Comparison of ENCODE assay signal across 12 cellular contexts in genomic region chr6:162857321-162857720, GRCh38.
DNase-seq lines count a peak whose midpoint lies in the region; ATAC-seq and TF ChIP-seq lines count a peak whose summit lies in the region.
"Had no signal": no experiment of that assay in that cellular context is flagged by ENCODE, and none has a peak within 500 bp of the region (broad histone marks: within the 10 kb centered on the region; RNA-seq: fewer than 3 reads in every experiment).

No MANE protein-coding gene starts in this region.

- H3K4me3 ChIP-seq in adrenal gland (peak overlapping the region in 1 of 4 donors; percentile 38), left ventricle myocardium inferior (peak overlapping the region; percentile 54), rectal smooth muscle tissue (ENCODE audit: low read length) (peak overlapping the region; percentile 38)

- H3K14ac ChIP-seq in H9 (ENCODE audit: insufficient read depth, low read length), result no peak overlapping the region

- no peak overlapping the region for H2BK12ac ChIP-seq in H9 (ENCODE audit: insufficient read length, low read depth, low read length)

- H2BK120ac ChIP-seq in H9 (ENCODE audit: low read depth, low read length, poor library complexity, severe bottlenecking), result no peak overlapping the region

- no peak overlapping the region for H2BK15ac ChIP-seq in H9 (ENCODE audit: low read depth, low read length)

- H2AFZ ChIP-seq in H9 (ENCODE audit: low read length), result no peak overlapping the region

- no peak overlapping the region for H3K4ac ChIP-seq in H9 (ENCODE audit: low read depth, low read length)

- no peak overlapping the region for H3K18ac ChIP-seq in H9 (ENCODE audit: insufficient read length, low read depth, low read length)

- no peak overlapping the region for H2AK5ac ChIP-seq in H9 (ENCODE audit: insufficient read length, low read length)

- H3K79me2 ChIP-seq in H9 (ENCODE audit: insufficient read depth, low read length), result no peaks in the 10 kb centered on the region

- no peaks in the 10 kb centered on the region; the same call in 1 of the 2 replicates for H3K4me1 ChIP-seq in H9 (ENCODE audit: insufficient read depth, low read length)
- H3K4me1 ChIP-seq in adrenal gland (replicated peaks in 1 of 2), result peaks cover 0 to 3% of the 10 kb centered on the region in 2 donors
- peaks cover 6% of the 10 kb centered on the region for H3K4me1 ChIP-seq in left ventricle myocardium inferior
- H3K4me1 ChIP-seq in rectal smooth muscle tissue (ENCODE audit: control insufficient read depth, insufficient read depth, low read length), result no peaks in the 10 kb centered on the region

- H2BK5ac ChIP-seq in H9 (ENCODE audit: insufficient read length, low read length), result no peak overlapping the region

- ATAC-seq in GM18858 (IDR thresholded peaks at IDR 0.05; ENCODE audit: unreplicated experiment), result no peak
- ATAC-seq in activated T-cell treated with anti-CD3 and anti-CD28 coated beads, Interleukin-2, amount 50 U/mL, for 4 hours, result no peak

- H3K9me3 Mint-ChIP-seq in H9, result peaks cover 0 to 8% of the 10 kb centered on the region in 2 experiments; a peak in 4 of 5 replicates
- no peaks in the 10 kb centered on the region for H3K9me3 Mint-ChIP-seq in activated T-cell treated with anti-CD3 and anti-CD28 coated beads, Interleukin-2, amount 50 U/mL, for 4 hours
- H3K9me3 Mint-ChIP-seq: naive B cell had no signal

- H3K56ac ChIP-seq in H9 (ENCODE audit: insufficient read length, low read depth, low read length), result no peak overlapping the region

- peak overlapping the region; percentile 95 to 97 (median 96); a peak in 6 of 7 replicates for H3K27ac Mint-ChIP-seq in H9

- no peak overlapping the region for H3K23ac ChIP-seq in H9 (ENCODE audit: insufficient read length, low read depth, low read length)

- H3K27me3 Mint-ChIP-seq in H9 (ENCODE audit: low read depth), result no peaks in the 10 kb centered on the region; the same call in 1 of the 2 replicates
- H3K27me3 Mint-ChIP-seq in activated T-cell treated with anti-CD3 and anti-CD28 coated beads, Interleukin-2, amount 50 U/mL, for 4 hours (ENCODE audit: low read depth), result no peaks in the 10 kb centered on the region
- H3K27me3 Mint-ChIP-seq: naive B cell had no signal

- H3T11ph ChIP-seq in H9 (ENCODE audit: low read length), result no peak overlapping the region

- WGBS in H9 (ENCODE audit: extremely low coverage, insufficient read length, low lambda C conversion rate), result no CpG with 5 or more reads among the region's 2 CpGs
- WGBS in adrenal gland, 4 donors, result 44 to 63% (median 48%) methylated on average over 2 of the region's 2 CpGs

- TF ChIP-seq POLR2A in adrenal gland (IDR thresholded peaks at IDR 0.05), result no peak

- peak overlapping the region; percentile 67 for H3K4me2 ChIP-seq in H9 (ENCODE audit: insufficient read depth, insufficient read length, low read length)

- H3K27ac ChIP-seq in H9 (ENCODE audit: insufficient read length, low read depth, low read length) (peak overlapping the region; percentile 87), adrenal gland (peak overlapping the region in 3 of 5 donors; percentile 9 to 45 (median 27)), left ventricle myocardium inferior (replicated peaks) (peak overlapping the region; percentile 71), rectal smooth muscle tissue (ENCODE audit: low read depth, low read length) (no peak overlapping the region)

- no peak for TF ChIP-seq CTCF in H9 (conservative IDR thresholded peaks at IDR 0.05)
- TF ChIP-seq CTCF in adrenal gland (IDR thresholded peaks at IDR 0.05), result no peak
- TF ChIP-seq CTCF in left ventricle myocardium inferior (IDR thresholded peaks at IDR 0.05; ENCODE audit: borderline replicate concordance), result no peak

- H3K4me3 Mint-ChIP-seq in H9, result peak overlapping the region; percentile 56 to 69
- H3K4me3 Mint-ChIP-seq in activated T-cell treated with anti-CD3 and anti-CD28 coated beads, Interleukin-2, amount 50 U/mL, for 4 hours, result no peak overlapping the region
- H3K4me3 Mint-ChIP-seq: naive B cell had no signal

- H3K27me3 ChIP-seq in H9 (ENCODE audit: insufficient read depth, low read length), result no peaks in the 10 kb centered on the region
- H3K27me3 ChIP-seq in adrenal gland, result no peaks in the 10 kb centered on the region
- no peaks in the 10 kb centered on the region for H3K27me3 ChIP-seq in left ventricle myocardium inferior (ENCODE audit: low read depth)
- no peaks in the 10 kb centered on the region for H3K27me3 ChIP-seq in rectal smooth muscle tissue (ENCODE audit: control insufficient read depth, insufficient read depth, low read length)

- H4K91ac ChIP-seq in H9 (ENCODE audit: insufficient read length, low read depth, low read length), result no peak overlapping the region

- no peaks in the 10 kb centered on the region for H4K20me1 ChIP-seq in H9 (ENCODE audit: control insufficient read depth, insufficient read depth, insufficient read length)

- no peaks in the 10 kb centered on the region for H3K36me3 ChIP-seq in adrenal gland (replicated peaks in 1 of 2)
- no peaks in the 10 kb centered on the region for H3K36me3 ChIP-seq in left ventricle myocardium inferior
- H3K36me3 ChIP-seq in rectal smooth muscle tissue (ENCODE audit: control insufficient read depth, insufficient read depth, low read length), result no peaks in the 10 kb centered on the region

- H3K23me2 ChIP-seq in H9 (ENCODE audit: insufficient read length, low read depth, low read length, poor library complexity, severe bottlenecking), result no peaks in the 10 kb centered on the region

- no peak overlapping the region for H2BK20ac ChIP-seq in H9 (ENCODE audit: low read depth, low read length, poor library complexity, severe bottlenecking)

- DNase-seq in H9, result no peak
- DNase-seq in adrenal gland, result no peak
- no peak for DNase-seq in left ventricle myocardium inferior
- DNase-seq in activated CD4-positive, alpha-beta T cell treated with anti-CD3 and anti-CD28 coated beads for 48 hours, result no peak
- no peak for DNase-seq in OCI-M1 (lab: John Stamatoyannopoulos, UW)
- DNase-seq in activated T-cell treated with anti-CD3 and anti-CD28 coated beads, Interleukin-2, amount 50 U/mL, for 4 hours, result no peak
- DNase-seq: KG1, naive B cell, NCI-H446, T-helper 2 cell had no signal

- no peak overlapping the region for H4K8ac ChIP-seq in H9 (replicated peaks; ENCODE audit: insufficient read length, low read depth, low read length)

- peaks cover 0 to 15% (median 9%) of the 10 kb centered on the region in 3 experiments; a peak in 5 of 7 replicates for H3K36me3 Mint-ChIP-seq in H9 (ENCODE audit: insufficient read depth in 1 of 3, low read depth in 3 of 3)
- H3K36me3 Mint-ChIP-seq in activated T-cell treated with anti-CD3 and anti-CD28 coated beads, Interleukin-2, amount 50 U/mL, for 4 hours (ENCODE audit: insufficient read depth), result no peaks in the 10 kb centered on the region
- H3K36me3 Mint-ChIP-seq: naive B cell had no signal

- intact Hi-C loops in adrenal gland (cut with DNase I) (loop anchor here in 1 of 2 donors (5.0 to 10.0 kb wide), 2 partner anchors 325 to 1097 kb away; no protein-coding TSS in a partner anchor), left ventricle myocardium inferior (cut with micrococcal nuclease) (loop anchor here (10.0 kb wide), 1 partner anchor 1107 kb away; no protein-coding TSS in a partner anchor)

- H3K4me1 Mint-ChIP-seq in H9, result peaks cover 41 to 49% of the 10 kb centered on the region in 2 experiments
- no peaks in the 10 kb centered on the region for H3K4me1 Mint-ChIP-seq in activated T-cell treated with anti-CD3 and anti-CD28 coated beads, Interleukin-2, amount 50 U/mL, for 4 hours (ENCODE audit: low read depth)
- H3K4me1 Mint-ChIP-seq: naive B cell had no signal

- no peaks in the 10 kb centered on the region for H3K9me3 ChIP-seq in H9 (ENCODE audit: control insufficient read depth, low read depth, low read length)
- H3K9me3 ChIP-seq in adrenal gland (replicated peaks in 1 of 3), result no peaks in the 10 kb centered on the region
- no peaks in the 10 kb centered on the region for H3K9me3 ChIP-seq in left ventricle myocardium inferior (replicated peaks)

- no peaks in the 10 kb centered on the region for H3K79me1 ChIP-seq in H9 (ENCODE audit: insufficient read depth, low read depth, low read length, poor library complexity, severe bottlenecking)

- H3K9ac ChIP-seq in H9 (ENCODE audit: extremely low read depth, insufficient read length, low read length) (no peak overlapping the region), rectal smooth muscle tissue (ENCODE audit: low read length) (no peak overlapping the region)

- no peak overlapping the region for H4K5ac ChIP-seq in H9 (ENCODE audit: insufficient read length, low read depth, low read length)
